Comparison of ENCODE assay signal across 2 cellular contexts in genomic region chr15:52804526-52805081, GRCh38.
TF ChIP-seq lines count a peak whose summit lies in the region.

No MANE protein-coding gene starts in this region.

TF ChIP-seq in HepG2, 621 proteins besides CTCF, POLR2A, EP300 and RAD21 (continued from another document):
- TF ChIP-seq ZNF550 (CRISPR knock-in tag; IDR thresholded peaks at IDR 0.05; ENCODE audit: borderline replicate concordance) = no peak
- no peak for TF ChIP-seq SCMH1 (CRISPR knock-in tag; IDR thresholded peaks at IDR 0.05; ENCODE audit: borderline replicate concordance)
- no peak for TF ChIP-seq ZNF17 (CRISPR knock-in tag; IDR thresholded peaks at IDR 0.05)
- no peak for TF ChIP-seq HNF1B (CRISPR knock-in tag; IDR thresholded peaks at IDR 0.05)
- TF ChIP-seq LRRFIP1 (CRISPR knock-in tag; conservative IDR thresholded peaks at IDR 0.05) = no peak
- no peak for TF ChIP-seq SNRNP70 (IDR thresholded peaks at IDR 0.05; ENCODE audit: low read depth, low read length)
- no peak for TF ChIP-seq PAWR (CRISPR knock-in tag; IDR thresholded peaks at IDR 0.05; ENCODE audit: borderline replicate concordance)
- TF ChIP-seq CREM (IDR thresholded peaks at IDR 0.05) = no peak
- no peak for TF ChIP-seq CREM (CRISPR knock-in tag; IDR thresholded peaks at IDR 0.05)
- no peak for TF ChIP-seq TRIM24 (CRISPR knock-in tag; IDR thresholded peaks at IDR 0.05)
- no peak for TF ChIP-seq ZNF720 (CRISPR knock-in tag; IDR thresholded peaks at IDR 0.05)
- no peak for TF ChIP-seq ZNF615 (CRISPR knock-in tag; IDR thresholded peaks at IDR 0.05; ENCODE audit: borderline replicate concordance)

TF ChIP-seq in HEK293T, 16 proteins besides CTCF, POLR2A, EP300 and RAD21 (continued from another document):
- no peak for TF ChIP-seq NFRKB (IDR thresholded peaks at IDR 0.05)
- TF ChIP-seq FOXA1 (IDR thresholded peaks at IDR 0.05) = no peak
- no peak for TF ChIP-seq TARDBP (IDR thresholded peaks at IDR 0.05)
- no peak for TF ChIP-seq ELF4 (IDR thresholded peaks at IDR 0.05)
- TF ChIP-seq PKNOX1 (IDR thresholded peaks at IDR 0.05) = no peak
- no peak for TF ChIP-seq HDGF (IDR thresholded peaks at IDR 0.05; ENCODE audit: borderline replicate concordance)
- TF ChIP-seq SUZ12 (IDR thresholded peaks at IDR 0.05) = no peak
- TF ChIP-seq L3MBTL2 (conservative IDR thresholded peaks at IDR 0.05) = no peak
